Comparison of ENCODE assay signal across 22 cellular contexts in genomic region chr2:126642031-126642430, GRCh38. TPM values are rescaled to one million over a fixed set of nuclear protein-coding genes. Genes with fewer than 3 reads are reported as not detected.
DNase-seq lines count a peak whose midpoint lies in the region; ATAC-seq and TF ChIP-seq lines count a peak whose summit lies in the region.
"Had no signal": no experiment of that assay in that cellular context is flagged by ENCODE, and none has a peak within 500 bp of the region (broad histone marks: within the 10 kb centered on the region; RNA-seq: fewer than 3 reads in every experiment).

No MANE protein-coding gene starts in this region.

- H3K36me3 Mint-ChIP-seq in activated CD8-positive, alpha-beta T cell treated with anti-CD3 and anti-CD28 coated beads, Interleukin-2, amount 10 ng/mL, durations not matched to agents 7 days and 5 days (ENCODE audit: low read depth), result no peaks in the 10 kb centered on the region
- no peaks in the 10 kb centered on the region for H3K36me3 Mint-ChIP-seq in activated CD8-positive, alpha-beta T cell treated with anti-CD3 and anti-CD28 coated beads for 36 hours (ENCODE audit: low read depth)
- H3K36me3 Mint-ChIP-seq in effector memory CD8-positive, alpha-beta T cell (ENCODE audit: insufficient read depth), result no peaks in the 10 kb centered on the region
- no peaks in the 10 kb centered on the region for H3K36me3 Mint-ChIP-seq in type B pancreatic cell

- no peaks in the 10 kb centered on the region for H3K9me3 Mint-ChIP-seq in activated CD8-positive, alpha-beta T cell treated with anti-CD3 and anti-CD28 coated beads, Interleukin-2, amount 10 ng/mL, durations not matched to agents 7 days and 5 days (ENCODE audit: insufficient read depth)
- H3K9me3 Mint-ChIP-seq in activated CD8-positive, alpha-beta T cell treated with anti-CD3 and anti-CD28 coated beads for 36 hours, result no peaks in the 10 kb centered on the region
- H3K9me3 Mint-ChIP-seq in effector memory CD8-positive, alpha-beta T cell, result no peaks in the 10 kb centered on the region
- peaks cover 9% of the 10 kb centered on the region for H3K9me3 Mint-ChIP-seq in type B pancreatic cell
- H3K9me3 Mint-ChIP-seq: CD4-positive, alpha-beta T cell; CD8-positive, alpha-beta memory T cell had no signal

- no peaks in the 10 kb centered on the region for H3K9me3 ChIP-seq in lung (ENCODE audit: control insufficient read depth in 2 of 2, insufficient read depth in 1 of 2, low read length in 1 of 2)
- no peaks in the 10 kb centered on the region for H3K9me3 ChIP-seq in right cardiac atrium (ENCODE audit: control insufficient read depth, low read length)
- H3K9me3 ChIP-seq: BLaER1 had no signal

- intact Hi-C loops in activated CD8-positive, alpha-beta T cell treated with anti-CD3 and anti-CD28 coated beads for 36 hours (cut with micrococcal nuclease), result no loop called here
- intact Hi-C loops in right cardiac atrium (cut with DNase I), result no loop called here

- no peak overlapping the region for H3K27ac ChIP-seq in lung (ENCODE audit: low read depth in 1 of 2, low read length in 1 of 2)
- H3K27ac ChIP-seq in right cardiac atrium (ENCODE audit: low read length), result no peak overlapping the region
- H3K27ac ChIP-seq: 22Rv1, BLaER1, C4-2B, GM23248 had no signal

- H3K4me3 Mint-ChIP-seq in activated CD8-positive, alpha-beta T cell treated with anti-CD3 and anti-CD28 coated beads, Interleukin-2, amount 10 ng/mL, durations not matched to agents 7 days and 5 days, result no peak overlapping the region
- no peak overlapping the region for H3K4me3 Mint-ChIP-seq in activated CD8-positive, alpha-beta T cell treated with anti-CD3 and anti-CD28 coated beads for 36 hours
- no peak overlapping the region for H3K4me3 Mint-ChIP-seq in effector memory CD8-positive, alpha-beta T cell
- no peak overlapping the region for H3K4me3 Mint-ChIP-seq in type B pancreatic cell
- H3K4me3 Mint-ChIP-seq: B cell; CD4-positive, alpha-beta T cell; CD8-positive, alpha-beta memory T cell had no signal

- peak; percentile 2 for DNase-seq in activated CD8-positive, alpha-beta T cell treated with anti-CD3 and anti-CD28 coated beads, Interleukin-2, amount 10 ng/mL, durations not matched to agents 7 days and 5 days
- DNase-seq in activated CD8-positive, alpha-beta T cell treated with anti-CD3 and anti-CD28 coated beads for 36 hours, result no peak
- DNase-seq in effector memory CD8-positive, alpha-beta T cell, result no peak
- DNase-seq in lung (ENCODE audit: low spot score) (peak; percentile 4), type B pancreatic cell (ENCODE audit: extremely low spot score, unreplicated experiment) (peak; percentile 43), right cardiac atrium (no peak)
- DNase-seq: CD4-positive, alpha-beta T cell; CD8-positive, alpha-beta memory T cell; DMS 273 treated with DMSO at 0.1 percent for 48 hours; DMS79; EL; GDM1; GM23248; H7; HCEC 1CT had no signal

- H3K4me1 ChIP-seq in lung (ENCODE audit: control insufficient read depth in 2 of 2, insufficient read depth in 2 of 2, low read length in 2 of 2) (peaks cover 0 to 2% of the 10 kb centered on the region in 2 donors), right cardiac atrium (ENCODE audit: control insufficient read depth, insufficient read depth, low read length) (no peaks in the 10 kb centered on the region)

- POLR2A ChIA-PET in activated CD8-positive, alpha-beta T cell treated with anti-CD3 and anti-CD28 coated beads, Interleukin-2, amount 10 ng/mL, durations not matched to agents 7 days and 5 days (lab: Charles Lee), result no interaction called here
- POLR2A ChIA-PET in activated CD8-positive, alpha-beta T cell treated with anti-CD3 and anti-CD28 coated beads for 36 hours (lab: Charles Lee), result interaction anchor here (1.2 kb wide), 1 partner anchor 20 kb away, joined by 5 read pairs; no protein-coding TSS in a partner anchor

- no peaks in the 10 kb centered on the region for H3K36me3 ChIP-seq in lung (ENCODE audit: control insufficient read depth in 2 of 2, insufficient read depth in 2 of 2, low read length in 2 of 2)
- H3K36me3 ChIP-seq: BLaER1 had no signal

- no peaks in the 10 kb centered on the region for H3K27me3 ChIP-seq in lung (ENCODE audit: control insufficient read depth, insufficient read depth)
- H3K27me3 ChIP-seq in right cardiac atrium (ENCODE audit: control insufficient read depth, insufficient read depth), result no peaks in the 10 kb centered on the region
- H3K27me3 ChIP-seq: BLaER1 had no signal

- no peak for ATAC-seq in activated CD8-positive, alpha-beta T cell treated with anti-CD3 and anti-CD28 coated beads, Interleukin-2, amount 10 ng/mL, durations not matched to agents 7 days and 5 days
- ATAC-seq in activated CD8-positive, alpha-beta T cell treated with anti-CD3 and anti-CD28 coated beads for 36 hours, result no peak
- no peak for ATAC-seq in effector memory CD8-positive, alpha-beta T cell (replicated peaks)
- ATAC-seq in lung (ENCODE audit: insufficient read depth, low FRiP score), result no peak
- ATAC-seq in GM19328 (IDR thresholded peaks at IDR 0.05; ENCODE audit: unreplicated experiment), result no peak
- no peak for ATAC-seq in right cardiac atrium
- no peak for ATAC-seq in HG02852 (IDR thresholded peaks at IDR 0.05; ENCODE audit: unreplicated experiment)
- ATAC-seq: GM12878 had no signal

- H3K4me1 Mint-ChIP-seq in activated CD8-positive, alpha-beta T cell treated with anti-CD3 and anti-CD28 coated beads, Interleukin-2, amount 10 ng/mL, durations not matched to agents 7 days and 5 days (ENCODE audit: low read depth), result peaks cover 4% of the 10 kb centered on the region
- H3K4me1 Mint-ChIP-seq in activated CD8-positive, alpha-beta T cell treated with anti-CD3 and anti-CD28 coated beads for 36 hours (ENCODE audit: low read depth), result peaks cover 4% of the 10 kb centered on the region
- peaks cover 0 to 3% of the 10 kb centered on the region in 2 donors for H3K4me1 Mint-ChIP-seq in effector memory CD8-positive, alpha-beta T cell (ENCODE audit: low read depth in 2 of 2)
- H3K4me1 Mint-ChIP-seq in type B pancreatic cell (ENCODE audit: unreplicated experiment), result no peaks in the 10 kb centered on the region

- CTCF ChIA-PET in activated CD8-positive, alpha-beta T cell treated with anti-CD3 and anti-CD28 coated beads, Interleukin-2, amount 10 ng/mL, durations not matched to agents 7 days and 5 days (lab: Charles Lee), result interaction anchor here (2.3 kb wide), 1 partner anchor 114 kb away, joined by 6 read pairs; no protein-coding TSS in a partner anchor
- CTCF ChIA-PET in activated CD8-positive, alpha-beta T cell treated with anti-CD3 and anti-CD28 coated beads for 36 hours (lab: Charles Lee), result no interaction called here

- no peaks in the 10 kb centered on the region for H3K27me3 Mint-ChIP-seq in activated CD8-positive, alpha-beta T cell treated with anti-CD3 and anti-CD28 coated beads, Interleukin-2, amount 10 ng/mL, durations not matched to agents 7 days and 5 days (ENCODE audit: low read depth)
- no peaks in the 10 kb centered on the region for H3K27me3 Mint-ChIP-seq in activated CD8-positive, alpha-beta T cell treated with anti-CD3 and anti-CD28 coated beads for 36 hours
- peaks cover 0 to 18% of the 10 kb centered on the region in 2 donors for H3K27me3 Mint-ChIP-seq in effector memory CD8-positive, alpha-beta T cell
- H3K27me3 Mint-ChIP-seq in type B pancreatic cell, result peaks cover 26% of the 10 kb centered on the region
- H3K27me3 Mint-ChIP-seq: B cell; CD4-positive, alpha-beta T cell had no signal

- no peak overlapping the region for H3K27ac Mint-ChIP-seq in activated CD8-positive, alpha-beta T cell treated with anti-CD3 and anti-CD28 coated beads, Interleukin-2, amount 10 ng/mL, durations not matched to agents 7 days and 5 days
- no peak overlapping the region for H3K27ac Mint-ChIP-seq in activated CD8-positive, alpha-beta T cell treated with anti-CD3 and anti-CD28 coated beads for 36 hours
- H3K27ac Mint-ChIP-seq in effector memory CD8-positive, alpha-beta T cell, result peak overlapping the region; percentile 4 to 29
- no peak overlapping the region for H3K27ac Mint-ChIP-seq in type B pancreatic cell
- H3K27ac Mint-ChIP-seq: B cell; CD4-positive, alpha-beta T cell; CD8-positive, alpha-beta memory T cell had no signal

- no peak overlapping the region for H3K4me3 ChIP-seq in lung
- no peak overlapping the region for H3K4me3 ChIP-seq in right cardiac atrium (ENCODE audit: low read length)
- H3K4me3 ChIP-seq: BLaER1, GM12878, GM23248 had no signal

- no peak for TF ChIP-seq CTCF in activated CD8-positive, alpha-beta T cell treated with anti-CD3 and anti-CD28 coated beads for 36 hours (IDR thresholded peaks at IDR 0.05)
- TF ChIP-seq CTCF in lung (IDR thresholded peaks at IDR 0.05; ENCODE audit: control extremely low read depth, extremely low read depth), result no peak
- TF ChIP-seq CTCF in type B pancreatic cell (conservative IDR thresholded peaks at IDR 0.05), result no peak

- WGBS in lung, 2 donors, result 80 to 84% methylated on average over 4 of the region's 4 CpGs
- 66% methylated on average over 4 of the region's 4 CpGs for WGBS in right cardiac atrium

RNA-seq across cellular contexts. Expression of gene GYPC, which starts 13.9 kb away (rescaled TPM):
- 100 to 1,000 TPM; 163 to 168 TPM for total RNA-seq in activated CD8-positive, alpha-beta T cell treated with anti-CD3 and anti-CD28 coated beads, Interleukin-2, amount 10 ng/mL, durations not matched to agents 7 days and 5 days
- total RNA-seq in activated CD8-positive, alpha-beta T cell treated with anti-CD3 and anti-CD28 coated beads for 36 hours, result 100 to 1,000 TPM; 172 to 173 TPM
- 10 to 100 TPM; 61.4 to 93.6 TPM for total RNA-seq in lung
- polyA plus RNA-seq in lung, result 100 to 1,000 TPM; 132 to 170 TPM
- total RNA-seq in type B pancreatic cell (ENCODE audit: low replicate concordance), result 13.3 and 45.5 TPM in 2 replicates
- total RNA-seq in right cardiac atrium, result 10 to 100 TPM; 83.2 to 98.1 (median 88.3) TPM
- polyA plus RNA-seq in right cardiac atrium, result 113 TPM

Comparison
In these comparisons a context has a peak if more than half of its experiments do, and no peak if none do; other contexts are left out.
1. DNase-seq: peak in activated CD8-positive, alpha-beta T cell treated with anti-CD3 and anti-CD28 coated beads, Interleukin-2, amount 10 ng/mL, durations not matched to agents 7 days and 5 days (single experiment), lung (single experiment) and type B pancreatic cell (single experiment); none in activated CD8-positive, alpha-beta T cell treated with anti-CD3 and anti-CD28 coated beads for 36 hours (single experiment), effector memory CD8-positive, alpha-beta T cell (0 of 3) and right cardiac atrium (0 of 3).
2. H3K27ac Mint-ChIP-seq: peak in effector memory CD8-positive, alpha-beta T cell (2 of 2); none in activated CD8-positive, alpha-beta T cell treated with anti-CD3 and anti-CD28 coated beads, Interleukin-2, amount 10 ng/mL, durations not matched to agents 7 days and 5 days (single experiment), activated CD8-positive, alpha-beta T cell treated with anti-CD3 and anti-CD28 coated beads for 36 hours (single experiment) and type B pancreatic cell (single experiment).